In genomic region chr20:33276303-33277113, GRCh38 we compare ENCODE assay signal across 15 cellular contexts. TPM values are rescaled to one million over a fixed set of nuclear protein-coding genes. Genes with fewer than 3 reads are reported as not detected.
A peak's percentile ranks its signal among the peaks of the same experiment; 100 is the strongest.
DNase-seq lines count a peak whose midpoint lies in the region; ATAC-seq and TF ChIP-seq lines count a peak whose summit lies in the region.
"Had no signal": no experiment of that assay in that cellular context is flagged by ENCODE, and none has a peak within 500 bp of the region (broad histone marks: within the 10 kb centered on the region; RNA-seq: fewer than 3 reads in every experiment).

No MANE protein-coding gene starts in this region.

- CTCF ChIA-PET in WTC11 (lab: Charles Lee) = interaction anchor here (1.8 to 2.3 kb wide), 2 partner anchors 14 to 15 kb away, joined by 8 to 10 read pairs; no protein-coding TSS in a partner anchor

- TF ChIP-seq CTCF in WTC11 (IDR thresholded peaks at IDR 0.05) (no peak), GM20000 (IDR thresholded peaks at IDR 0.05; ENCODE audit: extremely low read depth, missing control alignments) (no peak)

- no peak for DNase-seq in activated naive CD4-positive, alpha-beta T cell treated with anti-CD3 and anti-CD28 coated beads, Interleukin-2, amount 50 U/mL, for 72 hours (ENCODE audit: low spot score in 2 of 2)
- DNase-seq in activated naive CD4-positive, alpha-beta T cell (lab: John Stamatoyannopoulos, UW) = no peak
- no peak for DNase-seq in WTC11 (ENCODE audit: low spot score)
- peak; percentile 32 for DNase-seq in left kidney (ENCODE audit: low read depth, low spot score)
- DNase-seq in GM20000 (ENCODE audit: low spot score) = no peak
- DNase-seq in SIG-M5 treated with dmso at 0.1 percent for 504 hours (lab: John Stamatoyannopoulos, UW; ENCODE audit: unreplicated experiment) = no peak
- DNase-seq: C1 segment of cervical spinal cord; NCI-H226; NK-92 treated with Interleukin-12 subunit alpha and Interleukin-12 subunit beta, amount 100 ng/mL, for 24 hours; OCI-M1 had no signal

- POLR2A ChIA-PET in WTC11 (lab: Charles Lee) = no interaction called here

- ATAC-seq in activated naive CD4-positive, alpha-beta T cell treated with anti-CD3 and anti-CD28 coated beads, Interleukin-2, amount 50 U/mL, for 72 hours = no peak
- peak; percentile 42; the same call in 1 of the 2 replicates for ATAC-seq in WTC11
- ATAC-seq in stimulated activated memory B cell treated with anti-CD40 and anti-IgM and Interleukin-4, amounts not matched to agents 10 μg/mL and 1 μg/mL and 100 μg/mL, for 72 hours = peak; percentile 35
- no peak for ATAC-seq in GM21737 (IDR thresholded peaks at IDR 0.05; ENCODE audit: unreplicated experiment)
- ATAC-seq: HCT116 had no signal

- no peaks in the 10 kb centered on the region for H3K9me3 Mint-ChIP-seq in activated naive CD4-positive, alpha-beta T cell treated with anti-CD3 and anti-CD28 coated beads, Interleukin-2, amount 50 U/mL, for 72 hours
- no peaks in the 10 kb centered on the region for H3K9me3 Mint-ChIP-seq in WTC11
- no peaks in the 10 kb centered on the region for H3K9me3 Mint-ChIP-seq in stimulated activated memory B cell treated with anti-CD40 and anti-IgM and Interleukin-4, amounts not matched to agents 10 μg/mL and 1 μg/mL and 100 μg/mL, for 72 hours
- H3K9me3 Mint-ChIP-seq: IgD-negative memory B cell had no signal

- H3K4me1 Mint-ChIP-seq in WTC11 = peaks cover 17% of the 10 kb centered on the region
- no peaks in the 10 kb centered on the region for H3K4me1 Mint-ChIP-seq in stimulated activated memory B cell treated with anti-CD40 and anti-IgM and Interleukin-4, amounts not matched to agents 10 μg/mL and 1 μg/mL and 100 μg/mL, for 72 hours
- H3K4me1 Mint-ChIP-seq: IgD-negative memory B cell had no signal

- no peaks in the 10 kb centered on the region for H3K27me3 Mint-ChIP-seq in WTC11 (ENCODE audit: low read depth)
- H3K27me3 Mint-ChIP-seq in stimulated activated memory B cell treated with anti-CD40 and anti-IgM and Interleukin-4, amounts not matched to agents 10 μg/mL and 1 μg/mL and 100 μg/mL, for 72 hours = peaks cover 55% of the 10 kb centered on the region

- H3K27ac Mint-ChIP-seq in activated naive CD4-positive, alpha-beta T cell treated with anti-CD3 and anti-CD28 coated beads, Interleukin-2, amount 50 U/mL, for 72 hours = peak overlapping the region; percentile 19 to 53
- H3K27ac Mint-ChIP-seq in WTC11 = peak overlapping the region; percentile 19; the same call in 1 of the 2 replicates
- no peak overlapping the region for H3K27ac Mint-ChIP-seq in stimulated activated memory B cell treated with anti-CD40 and anti-IgM and Interleukin-4, amounts not matched to agents 10 μg/mL and 1 μg/mL and 100 μg/mL, for 72 hours
- H3K27ac Mint-ChIP-seq: IgD-negative memory B cell had no signal

- H3K36me3 Mint-ChIP-seq in activated naive CD4-positive, alpha-beta T cell treated with anti-CD3 and anti-CD28 coated beads, Interleukin-2, amount 50 U/mL, for 72 hours = no peaks in the 10 kb centered on the region
- H3K36me3 Mint-ChIP-seq in WTC11 = no peaks in the 10 kb centered on the region
- H3K36me3 Mint-ChIP-seq in stimulated activated memory B cell treated with anti-CD40 and anti-IgM and Interleukin-4, amounts not matched to agents 10 μg/mL and 1 μg/mL and 100 μg/mL, for 72 hours = no peaks in the 10 kb centered on the region
- H3K36me3 Mint-ChIP-seq: IgD-negative memory B cell had no signal

- H3K4me3 Mint-ChIP-seq in WTC11 = no peak overlapping the region
- H3K4me3 Mint-ChIP-seq in stimulated activated memory B cell treated with anti-CD40 and anti-IgM and Interleukin-4, amounts not matched to agents 10 μg/mL and 1 μg/mL and 100 μg/mL, for 72 hours = no peak overlapping the region
- H3K4me3 Mint-ChIP-seq: IgD-negative memory B cell had no signal

TF ChIP-seq in WTC11, 78 proteins besides CTCF, POLR2A, EP300 and RAD21:
- no peak for TF ChIP-seq PRRX2 (CRISPR knock-in tag; IDR thresholded peaks at IDR 0.05)
- TF ChIP-seq GABPB1 (CRISPR knock-in tag; IDR thresholded peaks at IDR 0.05) = peak; percentile 30; the same call in 1 of the 2 replicates
- no peak for TF ChIP-seq E2F1 (CRISPR knock-in tag; IDR thresholded peaks at IDR 0.05)
- TF ChIP-seq, protein P1, sequence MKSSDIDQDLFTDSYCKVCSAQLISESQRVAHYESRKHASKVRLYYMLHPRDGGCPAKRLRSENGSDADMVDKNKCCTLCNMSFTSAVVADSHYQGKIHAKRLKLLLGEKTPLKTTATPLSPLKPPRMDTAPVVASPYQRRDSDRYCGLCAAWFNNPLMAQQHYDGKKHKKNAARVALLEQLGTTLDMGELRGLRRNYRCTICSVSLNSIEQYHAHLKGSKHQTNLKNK (CRISPR knock-in tag; IDR thresholded peaks at IDR 0.05) = no peak
- no peak for TF ChIP-seq USF1 (CRISPR knock-in tag; IDR thresholded peaks at IDR 0.05)

RNA-seq across cellular contexts. Expression of gene BPIFB1, which starts 6.5 kb away (rescaled TPM):
- total RNA-seq in activated naive CD4-positive, alpha-beta T cell treated with anti-CD3 and anti-CD28 coated beads, Interleukin-2, amount 50 U/mL, for 72 hours = not detected
- 0.09 to 0.11 TPM in 2 of 3 replicates, not detected in the other for total RNA-seq in WTC11 (2021)
- total RNA-seq: A172 had no signal

RNA-seq across cellular contexts. Expression of gene BPIFA1, which starts 40.7 kb away (rescaled TPM):
- not detected for total RNA-seq in activated naive CD4-positive, alpha-beta T cell treated with anti-CD3 and anti-CD28 coated beads, Interleukin-2, amount 50 U/mL, for 72 hours
- total RNA-seq in WTC11 (2021) = not detected in 3 replicates
- total RNA-seq: A172 had no signal

RNA-seq across cellular contexts. Expression of gene BPIFA3, which starts 59.4 kb away (rescaled TPM):
- total RNA-seq in activated naive CD4-positive, alpha-beta T cell treated with anti-CD3 and anti-CD28 coated beads, Interleukin-2, amount 50 U/mL, for 72 hours = not detected
- total RNA-seq in WTC11 (2021) = not detected in 3 replicates
- total RNA-seq: A172 had no signal

Comparison
In these comparisons a context has a peak if more than half of its experiments do, and no peak if none do; other contexts are left out.
1. ATAC-seq: peak in WTC11 (single experiment) and stimulated activated memory B cell treated with anti-CD40 and anti-IgM and Interleukin-4, amounts not matched to agents 10 μg/mL and 1 μg/mL and 100 μg/mL, for 72 hours (single experiment); none in activated naive CD4-positive, alpha-beta T cell treated with anti-CD3 and anti-CD28 coated beads, Interleukin-2, amount 50 U/mL, for 72 hours (0 of 2) and GM21737 (single experiment).